ENCODE assay signal across 1 cellular context in the genomic region with DNA sequence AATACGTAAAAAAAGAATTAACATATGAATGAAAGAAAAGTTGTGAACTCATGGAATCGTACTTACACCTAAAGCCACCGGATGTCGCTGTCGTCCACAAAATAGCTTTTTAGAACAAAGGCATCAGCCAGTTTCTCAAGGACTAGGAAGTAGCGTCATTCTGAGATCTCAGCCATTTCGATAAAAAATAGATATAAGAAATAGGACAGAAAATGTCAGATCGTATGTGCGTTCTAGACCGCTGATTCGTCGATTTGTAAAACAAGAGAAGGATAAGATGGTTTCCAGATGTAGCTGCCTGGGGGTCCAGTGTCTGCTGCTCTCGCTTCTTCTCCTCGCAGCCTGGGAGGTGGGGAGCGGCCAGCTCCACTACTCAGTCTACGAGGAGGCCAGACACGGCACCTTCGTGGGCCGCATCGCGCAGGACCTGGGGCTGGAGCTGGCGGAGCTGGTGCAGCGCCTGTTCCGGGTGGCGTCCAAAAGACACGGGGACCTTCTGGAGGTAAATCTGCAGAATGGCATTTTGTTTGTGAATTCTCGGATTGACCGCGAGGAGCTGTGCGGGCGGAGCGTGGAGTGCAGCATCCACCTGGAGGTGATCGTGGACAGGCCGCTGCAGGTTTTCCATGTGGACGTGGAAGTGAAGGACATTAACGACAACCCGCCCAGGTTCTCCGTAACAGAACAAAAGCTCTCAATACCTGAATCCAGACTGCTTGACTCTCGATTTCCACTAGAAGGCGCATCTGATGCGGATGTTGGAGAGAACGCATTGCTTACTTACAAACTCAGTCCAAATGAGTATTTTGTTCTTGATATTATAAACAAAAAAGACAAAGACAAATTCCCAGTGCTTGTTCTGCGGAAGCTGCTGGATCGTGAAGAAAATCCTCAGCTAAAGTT.
A peak's percentile ranks its signal among the peaks of the same experiment; 100 is the strongest.
TF ChIP-seq lines count a peak whose summit lies in the region.

A gene with protein sequence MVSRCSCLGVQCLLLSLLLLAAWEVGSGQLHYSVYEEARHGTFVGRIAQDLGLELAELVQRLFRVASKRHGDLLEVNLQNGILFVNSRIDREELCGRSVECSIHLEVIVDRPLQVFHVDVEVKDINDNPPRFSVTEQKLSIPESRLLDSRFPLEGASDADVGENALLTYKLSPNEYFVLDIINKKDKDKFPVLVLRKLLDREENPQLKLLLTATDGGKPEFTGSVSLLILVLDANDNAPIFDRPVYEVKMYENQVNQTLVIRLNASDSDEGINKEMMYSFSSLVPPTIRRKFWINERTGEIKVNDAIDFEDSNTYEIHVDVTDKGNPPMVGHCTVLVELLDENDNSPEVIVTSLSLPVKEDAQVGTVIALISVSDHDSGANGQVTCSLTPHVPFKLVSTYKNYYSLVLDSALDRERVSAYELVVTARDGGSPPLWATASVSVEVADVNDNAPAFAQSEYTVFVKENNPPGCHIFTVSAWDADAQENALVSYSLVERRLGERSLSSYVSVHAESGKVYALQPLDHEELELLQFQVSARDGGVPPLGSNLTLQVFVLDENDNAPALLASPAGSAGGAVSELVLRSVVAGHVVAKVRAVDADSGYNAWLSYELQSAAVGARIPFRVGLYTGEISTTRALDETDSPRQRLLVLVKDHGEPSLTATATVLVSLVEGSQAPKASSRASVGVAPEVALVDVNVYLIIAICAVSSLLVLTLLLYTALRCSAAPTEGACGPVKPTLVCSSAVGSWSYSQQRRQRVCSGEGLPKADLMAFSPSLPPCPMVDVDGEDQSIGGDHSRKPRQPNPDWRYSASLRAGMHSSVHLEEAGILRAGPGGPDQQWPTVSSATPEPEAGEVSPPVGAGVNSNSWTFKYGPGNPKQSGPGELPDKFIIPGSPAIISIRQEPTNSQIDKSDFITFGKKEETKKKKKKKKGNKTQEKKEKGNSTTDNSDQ (plus strand): TSS at position 126 of the 903 bp plus-strand sequence. CDS start 152 bp downstream, at position 278.

TF ChIP-seq in H1, 55 proteins besides CTCF, POLR2A, EP300 and RAD21:
- TF ChIP-seq SP1 (IDR thresholded peaks at IDR 0.05; ENCODE audit: low read depth, low read length) (no peak), POLR2AphosphoS5 (IDR thresholded peaks at IDR 0.05; ENCODE audit: low read depth, low read length) (peak; percentile 44; the same call in 1 of the 2 replicates), SIN3A (conservative IDR thresholded peaks at IDR 0.05 in 1 of 2, IDR thresholded peaks at IDR 0.05 in 1 of 2; ENCODE audit: low read depth in 1 of 2, low read length in 2 of 2) (peak in 1 of 2 experiments; percentile 47; a peak in 1 of 4 replicates), POU5F1 (IDR thresholded peaks at IDR 0.05; ENCODE audit: low read depth, low read length) (no peak), CHD2 (IDR thresholded peaks at IDR 0.05; ENCODE audit: low read length) (no peak), SP4 (IDR thresholded peaks at IDR 0.05; ENCODE audit: low read length) (no peak), HDAC2 (IDR thresholded peaks at IDR 0.05; ENCODE audit: borderline replicate concordance in 1 of 2, low read depth in 2 of 2, low read length in 2 of 2) (no peak), KDM4A (IDR thresholded peaks at IDR 0.05; ENCODE audit: low read depth, low read length, severe bottlenecking) (peak; percentile 53), CBX8 (IDR thresholded peaks at IDR 0.05; ENCODE audit: borderline replicate concordance, low read depth, low read length) (no peak), EZH2 (IDR thresholded peaks at IDR 0.05; ENCODE audit: low read depth, low read length, severe bottlenecking) (no peak), RXRA (IDR thresholded peaks at IDR 0.05; ENCODE audit: insufficient read depth, low read depth, low read length) (no peak), TAF1 (IDR thresholded peaks at IDR 0.05; ENCODE audit: low read depth, low read length) (0 out of 2 replicates have a peak, but pooled peaks have one; percentile 9)
